Comparison of ENCODE assay signal across 25 cellular contexts in genomic region chr6:142290851-142291250, GRCh38. TPM values are rescaled to one million over a fixed set of nuclear protein-coding genes. Genes with fewer than 3 reads are reported as not detected.
DNase-seq lines count a peak whose midpoint lies in the region; ATAC-seq, FAIRE-seq and TF ChIP-seq lines count a peak whose summit lies in the region.
"Had no signal": no experiment of that assay in that cellular context is flagged by ENCODE, and none has a peak within 500 bp of the region (broad histone marks: within the 10 kb centered on the region; RNA-seq: fewer than 3 reads in every experiment).

No MANE protein-coding gene starts in this region.

- peaks cover 3% of the 10 kb centered on the region for H3F3A ChIP-seq in SK-N-SH (replicated peaks; ENCODE audit: insufficient read depth)

- no peak for TF ChIP-seq EP300 in HepG2 (IDR thresholded peaks at IDR 0.05; ENCODE audit: low read depth in 2 of 2, low read length in 2 of 2)
- no peak for TF ChIP-seq EP300 in HepG2 (CRISPR knock-in tag; IDR thresholded peaks at IDR 0.05; ENCODE audit: borderline replicate concordance)
- no peak for TF ChIP-seq EP300 in SK-N-SH (IDR thresholded peaks at IDR 0.05; ENCODE audit: borderline replicate concordance in 1 of 2, low read depth in 1 of 2, low read length in 1 of 2)

- H3K4me3 ChIP-seq in HepG2 (replicated peaks in 1 of 3; ENCODE audit: insufficient read depth in 1 of 3, low read depth in 2 of 3, low read length in 3 of 3): no peak overlapping the region
- no peak overlapping the region for H3K4me3 ChIP-seq in right lobe of liver
- H3K4me3 ChIP-seq in SK-N-SH (ENCODE audit: low read depth in 2 of 2, low read length in 1 of 2): no peak overlapping the region
- no peak overlapping the region for H3K4me3 ChIP-seq in neuronal stem cell (ENCODE audit: low read length in 2 of 2)
- H3K4me3 ChIP-seq: BLaER1, GM12878, GM23248 had no signal

- no peak overlapping the region for H3K4ac ChIP-seq in neuronal stem cell (ENCODE audit: low read length)

- CTCF ChIA-PET in HepG2 (lab: Yijun Ruan, JAX; ENCODE audit: low intra/inter-chr PET ratio, low total read pairs) (no interaction called here), SK-N-SH (lab: Yijun Ruan, JAX) (interaction anchor here (1.1 kb wide), 1 partner anchor 10 kb away, joined by 5 read pairs; no protein-coding TSS in a partner anchor)

- H2BK120ac ChIP-seq in neuronal stem cell (ENCODE audit: low read depth, low read length): no peak overlapping the region

- POLR2A ChIA-PET in HepG2 (lab: Yijun Ruan, JAX) (interaction anchor here (1.2 to 2.8 kb wide), 3 partner anchors 10 to 31 kb away, joined by 4 to 16 read pairs (median 9); partner anchors contain the start of gene ADGRG6), SK-N-SH (lab: Yijun Ruan, JAX) (no interaction called here)

- BruUV-seq in HepG2 (replicated peaks; lab: Mats Ljungman, UMichigan): no TSS peak

- H2AFZ ChIP-seq in HepG2 (ENCODE audit: low read length) (peak overlapping the region; percentile 72), SK-N-SH (ENCODE audit: low read depth) (peak overlapping the region; percentile 76), neuronal stem cell (ENCODE audit: low read length) (peak overlapping the region; percentile 57)
- H2AFZ ChIP-seq: GM23248 had no signal

- H3K4me2 ChIP-seq in HepG2 (ENCODE audit: low read depth, low read length) (no peak overlapping the region), SK-N-SH (no peak overlapping the region), neuronal stem cell (ENCODE audit: insufficient read depth, low read length, poor library complexity, severe bottlenecking) (no peak overlapping the region)
- H3K4me2 ChIP-seq: BLaER1 had no signal

- H3K27me3 ChIP-seq in HepG2 (ENCODE audit: control insufficient read depth in 1 of 2, insufficient read depth in 2 of 2, low read length in 2 of 2) (no peaks in the 10 kb centered on the region), right lobe of liver (no peaks in the 10 kb centered on the region), SK-N-SH (ENCODE audit: insufficient read depth) (no peaks in the 10 kb centered on the region), neuronal stem cell (ENCODE audit: control insufficient read depth in 3 of 3, insufficient read depth in 3 of 3, low read depth in 1 of 3, low read length in 3 of 3) (no peaks in the 10 kb centered on the region)
- H3K27me3 ChIP-seq: BLaER1 had no signal

- no peaks in the 10 kb centered on the region for H3K79me1 ChIP-seq in neuronal stem cell (ENCODE audit: low read depth, low read length)

- H4K91ac ChIP-seq in neuronal stem cell (ENCODE audit: low read depth, low read length, poor library complexity): no peak overlapping the region

- TF ChIP-seq RAD21 in HepG2 (CRISPR knock-in tag; IDR thresholded peaks at IDR 0.05) (no peak), SK-N-SH (IDR thresholded peaks at IDR 0.05; ENCODE audit: low read length) (no peak)

- H3K9me2 ChIP-seq in SK-N-SH: no peaks in the 10 kb centered on the region

- DNase-seq in HepG2 (ENCODE audit: low spot score) (no peak), right lobe of liver (no peak), SK-N-SH (no peak), neuronal stem cell (ENCODE audit: low spot score) (no peak), T-helper 1 cell (no peak), putamen (ENCODE audit: low spot score) (no peak), SKM-1 treated with dmso at 0.1 percent for 144 hours (lab: John Stamatoyannopoulos, UW; ENCODE audit: unreplicated experiment) (no peak)
- DNase-seq: CD4-positive, CD25-positive, alpha-beta regulatory T cell; CD8-positive, alpha-beta T cell; DMS 273 treated with DMSO at 0.1 percent for 48 hours; DMS79; EL; GDM1; GM23248; H9 had no signal

- H2BK15ac ChIP-seq in neuronal stem cell (ENCODE audit: low read length): no peak overlapping the region

- H3K9ac ChIP-seq in HepG2 (ENCODE audit: insufficient read depth, low read depth, low read length): no peak overlapping the region
- no peak overlapping the region for H3K9ac ChIP-seq in SK-N-SH
- no peak overlapping the region for H3K9ac ChIP-seq in neuronal stem cell (ENCODE audit: low read depth, low read length, poor library complexity)
- H3K9ac ChIP-seq: BLaER1, GM23248 had no signal

- H3K36me3 ChIP-seq in HepG2 (replicated peaks in 1 of 2; ENCODE audit: control insufficient read depth in 1 of 2, insufficient read depth in 2 of 2, low read length in 2 of 2) (no peaks in the 10 kb centered on the region), right lobe of liver (no peaks in the 10 kb centered on the region), SK-N-SH (replicated peaks in 1 of 2; ENCODE audit: control insufficient read depth in 1 of 2, insufficient read depth in 2 of 2, low read length in 1 of 2) (no peaks in the 10 kb centered on the region), neuronal stem cell (replicated peaks in 1 of 2; ENCODE audit: control insufficient read depth in 2 of 2, insufficient read depth in 2 of 2, low read length in 2 of 2) (no peaks in the 10 kb centered on the region)
- H3K36me3 ChIP-seq: BLaER1 had no signal

- H2BK12ac ChIP-seq in neuronal stem cell (ENCODE audit: low read length): no peak overlapping the region

- in situ Hi-C loops in HepG2 (cut with HindIII; ENCODE audit: extremely low pct_ligation_motif_present, low pct_unique_long_range_greater_than_20kb): no loop called here

- H3K14ac ChIP-seq in neuronal stem cell (ENCODE audit: low read length): no peak overlapping the region

- no peak for TF ChIP-seq POLR2A in HepG2 (IDR thresholded peaks at IDR 0.05; ENCODE audit: insufficient read depth in 1 of 2, low read depth in 2 of 2, low read length in 2 of 2)
- no peak for TF ChIP-seq POLR2A in right lobe of liver (IDR thresholded peaks at IDR 0.05)

- no peak overlapping the region for H3K23ac ChIP-seq in neuronal stem cell (ENCODE audit: low read depth, low read length, poor library complexity)

- H3K79me2 ChIP-seq in HepG2 (ENCODE audit: insufficient read depth, low read length) (no peaks in the 10 kb centered on the region), SK-N-SH (ENCODE audit: insufficient read depth) (no peaks in the 10 kb centered on the region)

- intact Hi-C loops in HepG2 (cut with micrococcal nuclease; ENCODE audit: unreplicated experiment): no loop called here
- intact Hi-C loops in right lobe of liver (cut with DNase I): no loop called here

- H3K18ac ChIP-seq in neuronal stem cell (ENCODE audit: low read length): no peak overlapping the region

- no peak overlapping the region for H4K8ac ChIP-seq in neuronal stem cell (ENCODE audit: low read depth, low read length)

- H3K27ac ChIP-seq in HepG2 (ENCODE audit: extremely low read length, insufficient read depth, low read length) (peak overlapping the region; percentile 63), right lobe of liver (no peak overlapping the region), SK-N-SH (ENCODE audit: low read depth in 2 of 2, low read length in 1 of 2) (peak overlapping the region in 1 of 2 experiments; percentile 69; a peak in 1 of 4 replicates), neuronal stem cell (replicated peaks; ENCODE audit: low read length) (no peak overlapping the region)
- H3K27ac ChIP-seq: 22Rv1, BLaER1, C4-2B, GM23248 had no signal

- H2BK5ac ChIP-seq in neuronal stem cell (ENCODE audit: low read length): no peak overlapping the region

- WGBS in HepG2 (ENCODE audit: low lambda C conversion rate): 65% methylated on average over 5 of the region's 5 CpGs
- 84% methylated on average over 4 of the region's 5 CpGs for WGBS in right lobe of liver (ENCODE audit: insufficient coverage, low coverage, low lambda C conversion rate, missing lambda C conversion rate)
- WGBS in SK-N-SH (ENCODE audit: low lambda C conversion rate): 51% methylated on average over 5 of the region's 5 CpGs
- WGBS in neuronal stem cell (ENCODE audit: extremely low coverage in 2 of 2, insufficient read length in 2 of 2, insufficient replicate concordance in 1 of 2), 2 donors: no CpG with 5 or more reads among the region's 5 CpGs

- no peak overlapping the region for H2AK5ac ChIP-seq in neuronal stem cell (ENCODE audit: low read depth, low read length)

- H4K20me1 ChIP-seq in HepG2 (ENCODE audit: insufficient read depth, low read length) (no peaks in the 10 kb centered on the region), SK-N-SH (ENCODE audit: insufficient read depth) (no peaks in the 10 kb centered on the region)
- H4K20me1 ChIP-seq: BLaER1 had no signal

- H3K4me1 ChIP-seq in HepG2 (ENCODE audit: insufficient read depth, low read length) (peaks cover 67% of the 10 kb centered on the region), right lobe of liver (peaks cover 0 to 9% (median 2%) of the 10 kb centered on the region in 4 donors), SK-N-SH (ENCODE audit: control insufficient read depth in 1 of 2, insufficient read depth in 2 of 2, low read depth in 1 of 2, low read length in 1 of 2) (no peaks in the 10 kb centered on the region), neuronal stem cell (ENCODE audit: control insufficient read depth in 2 of 2, insufficient read depth in 1 of 2, low read depth in 1 of 2, low read length in 2 of 2) (no peaks in the 10 kb centered on the region)
- H3K4me1 ChIP-seq: BLaER1 had no signal

- FAIRE-seq in HepG2 (lab: Jason Lieb, UNC): no peak
- FAIRE-seq: A204.1, D721Med, GM12878, GM19239 had no signal

- TF ChIP-seq CTCF in HepG2 (CRISPR knock-in tag; IDR thresholded peaks at IDR 0.05) (no peak), right lobe of liver (IDR thresholded peaks at IDR 0.05) (no peak), SK-N-SH (IDR thresholded peaks at IDR 0.05) (no peak)

- H3K9me3 ChIP-seq in HepG2 (ENCODE audit: low read length) (no peaks in the 10 kb centered on the region), right lobe of liver (no peaks in the 10 kb centered on the region), SK-N-SH (no peaks in the 10 kb centered on the region), neuronal stem cell (replicated peaks in 1 of 2; ENCODE audit: control insufficient read depth in 2 of 2, insufficient read depth in 1 of 2, low read depth in 1 of 2, low read length in 2 of 2) (no peaks in the 10 kb centered on the region)
- H3K9me3 ChIP-seq: BLaER1 had no signal

- peak; percentile 61 for ATAC-seq in HepG2
- no peak for ATAC-seq in right lobe of liver
- ATAC-seq in HG03159 (IDR thresholded peaks at IDR 0.05; ENCODE audit: unreplicated experiment): no peak
- ATAC-seq: CD8-positive, alpha-beta T cell; GM12878; HCT116 had no signal

RNA-seq across cellular contexts. Expression of gene ADGRG6, which starts 11.0 kb away (rescaled TPM):
- total RNA-seq in HepG2 (2016; rRNA removed; fragmentation: Illumina TruSeq; extraction: Trizol) (83.6 and 129 TPM in 2 replicates), right lobe of liver (100 to 1,000 TPM in 3 of 6 experiments, 10 to 100 TPM in 3; 49.6 to 114 (median 94.6) TPM)
- total RNA-seq in HepG2 (2016; cell fraction: cytosol; rRNA removed; fragmentation: Illumina TruSeq; extraction: Trizol; ENCODE audit: low read depth): 12.9 and 13.3 TPM in 2 replicates
- 76.7 and 125 TPM in 2 replicates for total RNA-seq in HepG2 (2016; cell fraction: insoluble cytoplasmic fraction; rRNA removed; fragmentation: Illumina TruSeq; extraction: Trizol)
- 29.0 and 33.2 TPM in 2 replicates for total RNA-seq in HepG2 (2016; cell fraction: membrane; rRNA removed; fragmentation: Illumina TruSeq; extraction: Trizol)
- total RNA-seq in HepG2 (2016; cell fraction: nucleus; rRNA removed; fragmentation: Illumina TruSeq; extraction: Trizol): 271 and 292 TPM in 2 replicates
- polyA plus RNA-seq in HepG2 (2011; rRNA removed) (176 and 249 TPM in 2 replicates), SK-N-SH (2012; rRNA removed) (61.5 and 91.8 TPM in 2 replicates)
- 115 and 131 TPM in 2 replicates for polyA plus RNA-seq in HepG2 (2011; cell fraction: cytosol; rRNA removed)
- polyA plus RNA-seq in HepG2 (2011; cell fraction: nucleus; rRNA removed): 148 and 157 TPM in 2 replicates
- polyA plus RNA-seq in HepG2 (2012): 116 and 147 TPM in 2 replicates
- polyA plus RNA-seq in HepG2 (2016; cell fraction: cytosol; fragmentation: Illumina TruSeq; extraction: Trizol; ENCODE audit: low read depth): 1.8 TPM in 2 replicates
- 38.7 and 42.8 TPM in 2 replicates for polyA plus RNA-seq in HepG2 (2016; cell fraction: insoluble cytoplasmic fraction; fragmentation: Illumina TruSeq; extraction: Trizol; ENCODE audit: low read depth)
- 5.0 and 5.8 TPM in 2 replicates for polyA plus RNA-seq in HepG2 (2016; cell fraction: membrane; fragmentation: Illumina TruSeq; extraction: Trizol; ENCODE audit: low read depth)
- 110 and 113 TPM in 2 replicates for polyA plus RNA-seq in HepG2 (2016; cell fraction: nucleus; fragmentation: Illumina TruSeq; extraction: Trizol; ENCODE audit: insufficient read depth, low read depth)
- 75.0 and 703 TPM in 2 replicates for polyA minus RNA-seq in HepG2 (2011; rRNA and poly(A)+ RNA removed; ENCODE audit: low replicate concordance)
- 216 and 224 TPM in 2 replicates for polyA minus RNA-seq in HepG2 (2011; cell fraction: cytosol; rRNA and poly(A)+ RNA removed)
- polyA minus RNA-seq in HepG2 (2011; cell fraction: nucleus; rRNA and poly(A)+ RNA removed): 1,103 and 1,189 TPM in 2 replicates
- 83.4 and 84.3 TPM in 2 replicates for polyA plus RNA-seq in SK-N-SH (2012; cell fraction: cytosol; rRNA removed)
- polyA plus RNA-seq in SK-N-SH (2012; cell fraction: nucleus; rRNA removed): 78.5 and 178 TPM in 2 replicates
- 0.47 TPM for polyA plus RNA-seq in neuronal stem cell (2013, experiment 1 of 2)
- polyA plus RNA-seq in neuronal stem cell (2013, experiment 2 of 2): 0.40 TPM
- total RNA-seq: B cell had no signal
- polyA plus RNA-seq: CD4-positive, CD25-positive, alpha-beta regulatory T cell had no signal
